In genomic region chr2:67846341-67847070, GRCh38 we compare ENCODE assay signal across 1 cellular context.
TF ChIP-seq lines count a peak whose summit lies in the region.

No MANE protein-coding gene starts in this region.

TF ChIP-seq in HepG2, 621 proteins besides CTCF, POLR2A, EP300 and RAD21 (continued from another document and continues in another):
- TF ChIP-seq THAP9 (CRISPR knock-in tag; IDR thresholded peaks at IDR 0.05; ENCODE audit: borderline replicate concordance) = no peak
- no peak for TF ChIP-seq ZNF251 (CRISPR knock-in tag; IDR thresholded peaks at IDR 0.05)
- TF ChIP-seq FOXA1 (IDR thresholded peaks at IDR 0.05) = no peak
- TF ChIP-seq FOXA1 (CRISPR knock-in tag; IDR thresholded peaks at IDR 0.05) = peak; percentile 31; the same call in 1 of the 2 replicates
- no peak for TF ChIP-seq PRMT3 (CRISPR knock-in tag; IDR thresholded peaks at IDR 0.05; ENCODE audit: borderline replicate concordance, low read depth)
- 0 out of 2 replicates have a peak, but pooled peaks have one; percentile 74 for TF ChIP-seq ZNF598 (CRISPR knock-in tag; IDR thresholded peaks at IDR 0.05; ENCODE audit: borderline replicate concordance)
- TF ChIP-seq ZNF772 (CRISPR knock-in tag; IDR thresholded peaks at IDR 0.05) = 0 out of 2 replicates have a peak, but pooled peaks have one; percentile 27
- no peak for TF ChIP-seq ZNF660 (CRISPR knock-in tag; IDR thresholded peaks at IDR 0.05; ENCODE audit: borderline replicate concordance, low read depth)
- TF ChIP-seq KAT8 (CRISPR knock-in tag; IDR thresholded peaks at IDR 0.05) = 0 out of 2 replicates have a peak, but pooled peaks have one; percentile 55
- TF ChIP-seq MIER3 (CRISPR knock-in tag; IDR thresholded peaks at IDR 0.05; ENCODE audit: borderline replicate concordance) = peak; percentile 73; the same call in 1 of the 2 replicates
- TF ChIP-seq SCMH1 (CRISPR knock-in tag; IDR thresholded peaks at IDR 0.05; ENCODE audit: borderline replicate concordance) = no peak
- TF ChIP-seq MTF2 (CRISPR knock-in tag; IDR thresholded peaks at IDR 0.05; ENCODE audit: borderline replicate concordance) = peak; percentile 66; the same call in 1 of the 2 replicates
- TF ChIP-seq SMAD3 (CRISPR knock-in tag; IDR thresholded peaks at IDR 0.05) = peak; percentile 41; the same call in 1 of the 2 replicates
- TF ChIP-seq ELF1 (CRISPR knock-in tag; IDR thresholded peaks at IDR 0.05) = peak; percentile 51; the same call in 1 of the 2 replicates
- peak; percentile 69 for TF ChIP-seq SMC3 (IDR thresholded peaks at IDR 0.05; ENCODE audit: low read length)
- TF ChIP-seq ZNF766 (CRISPR knock-in tag; IDR thresholded peaks at IDR 0.05; ENCODE audit: borderline replicate concordance) = peak; percentile 57; the same call in 1 of the 2 replicates
- peak; percentile 28; the same call in 1 of the 2 replicates for TF ChIP-seq ZNF33B (CRISPR knock-in tag; IDR thresholded peaks at IDR 0.05)
- TF ChIP-seq ZNF24 (IDR thresholded peaks at IDR 0.05) = 0 out of 2 replicates have a peak, but pooled peaks have one; percentile 15
- TF ChIP-seq CEBPB (IDR thresholded peaks at IDR 0.05; ENCODE audit: borderline replicate concordance, low read depth, low read length) = peak; percentile 98
- 0 out of 2 replicates have a peak, but pooled peaks have one; percentile 26 for TF ChIP-seq ZMAT3 (CRISPR knock-in tag; conservative IDR thresholded peaks at IDR 0.05)
- TF ChIP-seq SRF (IDR thresholded peaks at IDR 0.05; ENCODE audit: low read depth, low read length) = peak; percentile 24; the same call in 1 of the 2 replicates
- peak; percentile 48; the same call in 1 of the 2 replicates for TF ChIP-seq THAP11 (CRISPR knock-in tag; IDR thresholded peaks at IDR 0.05)
- no peak for TF ChIP-seq NFIB (CRISPR knock-in tag; IDR thresholded peaks at IDR 0.05; ENCODE audit: borderline replicate concordance)
- TF ChIP-seq YEATS2 (CRISPR knock-in tag; IDR thresholded peaks at IDR 0.05; ENCODE audit: borderline replicate concordance) = peak; percentile 31; the same call in 1 of the 2 replicates
- TF ChIP-seq, protein P1, sequence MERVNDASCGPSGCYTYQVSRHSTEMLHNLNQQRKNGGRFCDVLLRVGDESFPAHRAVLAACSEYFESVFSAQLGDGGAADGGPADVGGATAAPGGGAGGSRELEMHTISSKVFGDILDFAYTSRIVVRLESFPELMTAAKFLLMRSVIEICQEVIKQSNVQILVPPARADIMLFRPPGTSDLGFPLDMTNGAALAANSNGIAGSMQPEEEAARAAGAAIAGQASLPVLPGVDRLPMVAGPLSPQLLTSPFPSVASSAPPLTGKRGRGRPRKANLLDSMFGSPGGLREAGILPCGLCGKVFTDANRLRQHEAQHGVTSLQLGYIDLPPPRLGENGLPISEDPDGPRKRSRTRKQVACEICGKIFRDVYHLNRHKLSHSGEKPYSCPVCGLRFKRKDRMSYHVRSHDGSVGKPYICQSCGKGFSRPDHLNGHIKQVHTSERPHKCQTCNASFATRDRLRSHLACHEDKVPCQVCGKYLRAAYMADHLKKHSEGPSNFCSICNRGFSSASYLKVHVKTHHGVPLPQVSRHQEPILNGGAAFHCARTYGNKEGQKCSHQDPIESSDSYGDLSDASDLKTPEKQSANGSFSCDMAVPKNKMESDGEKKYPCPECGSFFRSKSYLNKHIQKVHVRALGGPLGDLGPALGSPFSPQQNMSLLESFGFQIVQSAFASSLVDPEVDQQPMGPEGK (CRISPR knock-in tag; IDR thresholded peaks at IDR 0.05) = 0 out of 2 replicates have a peak, but pooled peaks have one; percentile 11
- peak; percentile 61 for TF ChIP-seq BCL6 (CRISPR knock-in tag; IDR thresholded peaks at IDR 0.05)
- no peak for TF ChIP-seq ZNF121 (CRISPR knock-in tag; IDR thresholded peaks at IDR 0.05)
- TF ChIP-seq CEBPG (CRISPR knock-in tag; IDR thresholded peaks at IDR 0.05) = peak; percentile 96
- 0 out of 2 replicates have a peak, but pooled peaks have one; percentile 42 for TF ChIP-seq SP140L (CRISPR knock-in tag; IDR thresholded peaks at IDR 0.05; ENCODE audit: borderline replicate concordance)
- peak; percentile 62 for TF ChIP-seq KDM2A (CRISPR knock-in tag; IDR thresholded peaks at IDR 0.05; ENCODE audit: borderline replicate concordance, low read depth)
- 0 out of 2 replicates have a peak, but pooled peaks have one; percentile 47 for TF ChIP-seq ATF1 (CRISPR knock-in tag; IDR thresholded peaks at IDR 0.05)
- TF ChIP-seq ZNF501 (CRISPR knock-in tag; IDR thresholded peaks at IDR 0.05) = peak; percentile 69
- peak; percentile 53; the same call in 1 of the 2 replicates for TF ChIP-seq HOXA3 (CRISPR knock-in tag; IDR thresholded peaks at IDR 0.05)
- peak; percentile 83 for TF ChIP-seq GATAD2A (CRISPR knock-in tag; IDR thresholded peaks at IDR 0.05)
- peak; percentile 20; the same call in 1 of the 2 replicates for TF ChIP-seq BHLHE40 (IDR thresholded peaks at IDR 0.05; ENCODE audit: low read length)
- TF ChIP-seq ZNF562 (CRISPR knock-in tag; IDR thresholded peaks at IDR 0.05; ENCODE audit: borderline replicate concordance) = no peak
- TF ChIP-seq ZSCAN21 (CRISPR knock-in tag; IDR thresholded peaks at IDR 0.05; ENCODE audit: borderline replicate concordance) = no peak
- peak; percentile 66 for TF ChIP-seq SKI (IDR thresholded peaks at IDR 0.05; ENCODE audit: partially characterized antibody)
- TF ChIP-seq HBP1 (CRISPR knock-in tag; IDR thresholded peaks at IDR 0.05; ENCODE audit: low read depth) = no peak
- TF ChIP-seq ZNF264 (CRISPR knock-in tag; IDR thresholded peaks at IDR 0.05) = peak; percentile 53; the same call in 1 of the 2 replicates
- no peak for TF ChIP-seq PLRG1 (conservative IDR thresholded peaks at IDR 0.05)
- TF ChIP-seq ZNF549 (CRISPR knock-in tag; IDR thresholded peaks at IDR 0.05) = no peak
- TF ChIP-seq ZNF790 (CRISPR knock-in tag; IDR thresholded peaks at IDR 0.05; ENCODE audit: borderline replicate concordance) = no peak
- no peak for TF ChIP-seq HES4 (CRISPR knock-in tag; IDR thresholded peaks at IDR 0.05; ENCODE audit: borderline replicate concordance)
- 0 out of 2 replicates have a peak, but pooled peaks have one; percentile 36 for TF ChIP-seq ZFP82 (CRISPR knock-in tag; IDR thresholded peaks at IDR 0.05; ENCODE audit: borderline replicate concordance)
- TF ChIP-seq ZFP36L2 (CRISPR knock-in tag; IDR thresholded peaks at IDR 0.05) = no peak
- TF ChIP-seq PAXIP1 (CRISPR knock-in tag; conservative IDR thresholded peaks at IDR 0.05) = no peak
- TF ChIP-seq ZSCAN20 (CRISPR knock-in tag; IDR thresholded peaks at IDR 0.05; ENCODE audit: borderline replicate concordance) = 0 out of 2 replicates have a peak, but pooled peaks have one; percentile 65
- TF ChIP-seq TFAP4 (IDR thresholded peaks at IDR 0.05; ENCODE audit: borderline replicate concordance, low read depth) = peak; percentile 68; the same call in 1 of the 2 replicates
- peak; percentile 42; the same call in 1 of the 2 replicates for TF ChIP-seq ZGPAT (CRISPR knock-in tag; IDR thresholded peaks at IDR 0.05)
- TF ChIP-seq ZBTB7B (CRISPR knock-in tag; IDR thresholded peaks at IDR 0.05) = peak; percentile 55; the same call in 1 of the 2 replicates
- TF ChIP-seq HOXA5 (CRISPR knock-in tag; IDR thresholded peaks at IDR 0.05) = peak; percentile 81; the same call in 1 of the 2 replicates
- no peak for TF ChIP-seq ZFP90 (CRISPR knock-in tag; IDR thresholded peaks at IDR 0.05; ENCODE audit: borderline replicate concordance)
- TF ChIP-seq, protein P2, sequence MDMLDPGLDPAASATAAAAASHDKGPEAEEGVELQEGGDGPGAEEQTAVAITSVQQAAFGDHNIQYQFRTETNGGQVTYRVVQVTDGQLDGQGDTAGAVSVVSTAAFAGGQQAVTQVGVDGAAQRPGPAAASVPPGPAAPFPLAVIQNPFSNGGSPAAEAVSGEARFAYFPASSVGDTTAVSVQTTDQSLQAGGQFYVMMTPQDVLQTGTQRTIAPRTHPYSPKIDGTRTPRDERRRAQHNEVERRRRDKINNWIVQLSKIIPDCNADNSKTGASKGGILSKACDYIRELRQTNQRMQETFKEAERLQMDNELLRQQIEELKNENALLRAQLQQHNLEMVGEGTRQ (IDR thresholded peaks at IDR 0.05; ENCODE audit: low read depth, low read length) = no peak
- TF ChIP-seq, protein P2 (CRISPR knock-in tag; IDR thresholded peaks at IDR 0.05; ENCODE audit: borderline replicate concordance) = 0 out of 2 replicates have a peak, but pooled peaks have one; percentile 18
- 0 out of 2 replicates have a peak, but pooled peaks have one; percentile 39 for TF ChIP-seq MED1 (CRISPR knock-in tag; IDR thresholded peaks at IDR 0.05)
